In the genomic region with DNA sequence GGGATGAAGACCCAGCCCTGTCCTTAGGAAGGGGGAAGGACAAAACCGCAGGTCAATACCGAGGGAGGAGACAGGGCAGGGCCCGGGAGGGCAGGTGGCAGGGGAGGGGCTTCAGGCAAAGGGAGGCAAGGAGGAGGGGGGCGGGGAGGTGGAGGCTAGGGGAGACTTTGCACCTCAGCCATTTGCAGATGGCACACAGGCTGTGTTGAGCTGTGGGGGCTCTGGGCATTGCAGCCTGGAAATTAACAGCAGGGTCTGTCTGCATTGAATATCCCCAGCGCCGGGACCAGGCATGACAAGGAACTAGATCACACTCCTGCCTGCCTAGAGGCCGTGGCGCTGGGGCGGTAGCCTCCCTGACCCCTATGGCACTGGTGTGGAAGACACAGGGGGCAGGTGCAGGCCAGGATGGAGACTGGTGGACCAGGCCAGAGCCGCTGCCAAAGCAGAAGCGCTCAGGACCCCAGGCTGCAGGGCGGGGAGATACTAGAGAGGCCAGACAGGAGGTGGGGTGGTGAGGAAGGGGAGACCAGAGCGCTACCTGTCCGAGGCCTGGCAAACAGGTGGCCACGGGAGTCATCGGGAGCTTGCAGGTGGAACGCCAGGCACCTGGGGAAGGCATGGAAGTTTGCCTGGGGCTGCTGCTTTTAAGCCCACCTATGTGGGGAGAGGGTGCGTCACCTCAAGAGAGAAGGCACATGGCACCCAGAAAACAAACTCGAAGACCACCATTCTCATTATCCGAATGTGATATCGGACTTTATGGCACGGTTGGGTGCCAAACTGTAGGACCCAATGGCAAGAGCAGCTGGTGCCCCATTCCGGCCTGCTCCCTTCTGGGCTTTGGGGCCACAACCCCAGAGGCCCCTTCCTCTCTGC, we compare ENCODE assay signal across 2 cellular contexts.
TF ChIP-seq lines count a peak whose summit lies in the region.

No MANE protein-coding gene starts in this region.

TF ChIP-seq in IMR-90, 13 proteins besides CTCF, POLR2A, EP300 and RAD21:
- TF ChIP-seq, protein P1, sequence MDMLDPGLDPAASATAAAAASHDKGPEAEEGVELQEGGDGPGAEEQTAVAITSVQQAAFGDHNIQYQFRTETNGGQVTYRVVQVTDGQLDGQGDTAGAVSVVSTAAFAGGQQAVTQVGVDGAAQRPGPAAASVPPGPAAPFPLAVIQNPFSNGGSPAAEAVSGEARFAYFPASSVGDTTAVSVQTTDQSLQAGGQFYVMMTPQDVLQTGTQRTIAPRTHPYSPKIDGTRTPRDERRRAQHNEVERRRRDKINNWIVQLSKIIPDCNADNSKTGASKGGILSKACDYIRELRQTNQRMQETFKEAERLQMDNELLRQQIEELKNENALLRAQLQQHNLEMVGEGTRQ (IDR thresholded peaks at IDR 0.05; ENCODE audit: low read depth, low read length) = no peak
- TF ChIP-seq NFE2L2 (IDR thresholded peaks at IDR 0.05; ENCODE audit: low read depth, low read length) = no peak
- TF ChIP-seq MAFK (IDR thresholded peaks at IDR 0.05; ENCODE audit: low read depth, low read length) = no peak
- TF ChIP-seq MAZ (IDR thresholded peaks at IDR 0.05; ENCODE audit: borderline replicate concordance, low read depth, low read length) = no peak
- TF ChIP-seq SMC3 (IDR thresholded peaks at IDR 0.05; ENCODE audit: low read depth, low read length) = no peak
- TF ChIP-seq MXI1 (IDR thresholded peaks at IDR 0.05; ENCODE audit: borderline replicate concordance, low read depth, low read length) = no peak

TF ChIP-seq in HEK293T, 16 proteins besides CTCF, POLR2A, EP300 and RAD21 (continued from another document):
- TF ChIP-seq, protein P2, sequence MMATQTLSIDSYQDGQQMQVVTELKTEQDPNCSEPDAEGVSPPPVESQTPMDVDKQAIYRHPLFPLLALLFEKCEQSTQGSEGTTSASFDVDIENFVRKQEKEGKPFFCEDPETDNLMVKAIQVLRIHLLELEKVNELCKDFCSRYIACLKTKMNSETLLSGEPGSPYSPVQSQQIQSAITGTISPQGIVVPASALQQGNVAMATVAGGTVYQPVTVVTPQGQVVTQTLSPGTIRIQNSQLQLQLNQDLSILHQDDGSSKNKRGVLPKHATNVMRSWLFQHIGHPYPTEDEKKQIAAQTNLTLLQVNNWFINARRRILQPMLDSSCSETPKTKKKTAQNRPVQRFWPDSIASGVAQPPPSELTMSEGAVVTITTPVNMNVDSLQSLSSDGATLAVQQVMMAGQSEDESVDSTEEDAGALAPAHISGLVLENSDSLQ (IDR thresholded peaks at IDR 0.05) = no peak
- TF ChIP-seq ZNF384 (IDR thresholded peaks at IDR 0.05) = no peak
- no peak for TF ChIP-seq L3MBTL2 (conservative IDR thresholded peaks at IDR 0.05)
- no peak for TF ChIP-seq NFRKB (IDR thresholded peaks at IDR 0.05)
- TF ChIP-seq SUZ12 (IDR thresholded peaks at IDR 0.05) = no peak
- TF ChIP-seq ARNT (IDR thresholded peaks at IDR 0.05) = no peak
TF ChIP-seq in HEK293T: peak in this region for 0.
